Comparison of ENCODE assay signal across 1 cellular context in genomic region chr9:967851-968641, GRCh38.
TF ChIP-seq lines count a peak whose summit lies in the region.

No MANE protein-coding gene starts in this region.

TF ChIP-seq in K562, 482 proteins besides CTCF, POLR2A, EP300 and RAD21 (continued from another document):
- TF ChIP-seq HSF4 (CRISPR knock-in tag; IDR thresholded peaks at IDR 0.05; ENCODE audit: borderline replicate concordance) = no peak
- TF ChIP-seq SNRNP70 (optimal IDR thresholded peaks at IDR 0.05; ENCODE audit: low read depth, low read length) = no peak
- TF ChIP-seq TOE1 (IDR thresholded peaks at IDR 0.05; ENCODE audit: borderline replicate concordance) = no peak
- no peak for TF ChIP-seq TOE1 (CRISPR knock-in tag; IDR thresholded peaks at IDR 0.05; ENCODE audit: borderline replicate concordance, low read depth)
- TF ChIP-seq ZNF586 (CRISPR knock-in tag; conservative IDR thresholded peaks at IDR 0.05) = no peak
